In the genomic region with DNA sequence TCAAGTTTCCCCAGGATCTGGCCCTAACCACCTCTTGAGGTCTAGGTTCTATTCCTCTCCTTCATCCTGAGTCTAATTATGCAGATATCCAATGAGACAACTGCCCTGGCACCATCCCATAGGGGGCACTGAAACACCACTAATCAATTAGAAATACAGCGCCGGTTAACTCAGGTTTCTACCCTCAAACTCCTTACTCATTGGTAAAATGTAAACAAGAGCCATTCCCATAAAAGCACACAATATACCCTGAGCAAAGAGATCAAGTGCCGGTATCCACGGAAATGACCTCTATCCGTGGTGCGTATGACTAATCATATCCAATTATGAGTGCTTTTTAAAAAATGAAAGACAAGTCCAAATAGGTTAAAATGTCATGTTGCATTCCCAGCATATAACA, we compare ENCODE assay signal across 9 cellular contexts.
DNase-seq lines count a peak whose midpoint lies in the region; FAIRE-seq and TF ChIP-seq lines count a peak whose summit lies in the region.
"Had no signal": no experiment of that assay in that cellular context is flagged by ENCODE, and none has a peak within 500 bp of the region (broad histone marks: within the 10 kb centered on the region; RNA-seq: fewer than 3 reads in every experiment).

No MANE protein-coding gene starts in this region.

- H3K27me3 ChIP-seq in tibial nerve: no peaks in the 10 kb centered on the region

- peaks cover 0 to 10% (median 0%) of the 10 kb centered on the region in 4 donors for H3K4me1 ChIP-seq in tibial nerve

- H3K9me3 ChIP-seq in tibial nerve: no peaks in the 10 kb centered on the region

- peak; percentile 65 for TF ChIP-seq CTCF in fibroblast of pulmonary artery (IDR thresholded peaks at IDR 0.05; ENCODE audit: low read length, missing control alignments)
- TF ChIP-seq CTCF in tibial nerve (IDR thresholded peaks at IDR 0.05): peak; percentile 38 to 64 (median 51)
- TF ChIP-seq CTCF in mesothelial cell of epicardium (IDR thresholded peaks at IDR 0.05; ENCODE audit: unreplicated experiment): no peak

- no peak for TF ChIP-seq POLR2A in tibial nerve (IDR thresholded peaks at IDR 0.05)

- WGBS in tibial nerve, 2 donors: 22 to 29% methylated on average over 6 of the region's 6 CpGs

- H3K4me3 Mint-ChIP-seq in mesothelial cell of epicardium: no peak overlapping the region
- H3K4me3 Mint-ChIP-seq: dendritic cell treated with granulocyte-macrophage colony-stimulating factor and Interleukin-4, amounts not matched to agents 40 ng/mL and 50 ng/mL, for 4 days had no signal

- H3K9me3 Mint-ChIP-seq in mesothelial cell of epicardium: peaks cover 15% of the 10 kb centered on the region
- H3K9me3 Mint-ChIP-seq: dendritic cell treated with granulocyte-macrophage colony-stimulating factor and Interleukin-4, amounts not matched to agents 40 ng/mL and 50 ng/mL, for 4 days had no signal

- H3K36me3 Mint-ChIP-seq in mesothelial cell of epicardium: peaks cover 11% of the 10 kb centered on the region

- H3K36me3 ChIP-seq in tibial nerve: no peaks in the 10 kb centered on the region

- peaks cover 8% of the 10 kb centered on the region for H3K4me1 Mint-ChIP-seq in mesothelial cell of epicardium

- no peak overlapping the region for H3K4me3 ChIP-seq in fibroblast of pulmonary artery (replicated peaks; ENCODE audit: low read depth, low read length)
- H3K4me3 ChIP-seq in tibial nerve: peak overlapping the region in 1 of 4 donors; percentile 22

- TF ChIP-seq EP300 in tibial nerve (IDR thresholded peaks at IDR 0.05): no peak

- H3K27ac Mint-ChIP-seq in mesothelial cell of epicardium: no peak overlapping the region
- H3K27ac Mint-ChIP-seq: dendritic cell treated with granulocyte-macrophage colony-stimulating factor and Interleukin-4, amounts not matched to agents 40 ng/mL and 50 ng/mL, for 4 days had no signal

- no peak overlapping the region for H3K27ac ChIP-seq in tibial nerve

- FAIRE-seq in RCC 7860 (lab: Jason Lieb, UNC): no peak

- H3K27me3 Mint-ChIP-seq in mesothelial cell of epicardium (ENCODE audit: low read depth): no peaks in the 10 kb centered on the region
- H3K27me3 Mint-ChIP-seq: dendritic cell treated with granulocyte-macrophage colony-stimulating factor and Interleukin-4, amounts not matched to agents 40 ng/mL and 50 ng/mL, for 4 days had no signal

- DNase-seq in GF-D8 (lab: John Stamatoyannopoulos, UW) (peak; percentile 3), HPDE6-E6E7 (ENCODE audit: extremely low spot score) (peak; percentile 45), RCC 7860 (ENCODE audit: low spot score) (peak; percentile 8), fibroblast of pulmonary artery (ENCODE audit: low read depth) (peak; percentile 82), non-pigmented ciliary epithelial cell (ENCODE audit: low read depth) (peak; percentile 78), tibial nerve (ENCODE audit: low spot score in 2 of 2) (peak; percentile 41 to 76), mesothelial cell of epicardium (ENCODE audit: low spot score in 2 of 2, unreplicated experiment in 2 of 2) (no peak)
- DNase-seq in activated T-helper 1 cell treated with anti-CD3 and anti-CD28 coated beads, Interleukin-2, amount 50 U/mL, for 16 hours (ENCODE audit: low read depth in 1 of 2, low spot score in 1 of 2): peak; percentile 3 to 18

Comparison
In these comparisons a context has a peak if more than half of its experiments do, and no peak if none do; other contexts are left out.
1. DNase-seq: peak in GF-D8 (single experiment), HPDE6-E6E7 (single experiment), RCC 7860 (single experiment), activated T-helper 1 cell treated with anti-CD3 and anti-CD28 coated beads, Interleukin-2, amount 50 U/mL, for 16 hours (2 of 2), fibroblast of pulmonary artery (single experiment), non-pigmented ciliary epithelial cell (single experiment) and tibial nerve (2 of 2); none in mesothelial cell of epicardium (0 of 2).